Comparison of ENCODE assay signal across 10 cellular contexts in genomic region chr6:144217264-144217663, GRCh38.
DNase-seq lines count a peak whose midpoint lies in the region; ATAC-seq lines count a peak whose summit lies in the region.
"Had no signal": no experiment of that assay in that cellular context is flagged by ENCODE, and none has a peak within 500 bp of the region (broad histone marks: within the 10 kb centered on the region; RNA-seq: fewer than 3 reads in every experiment).

No MANE protein-coding gene starts in this region.

- H3K36me3 ChIP-seq in adipocyte (ENCODE audit: control insufficient read depth, insufficient read depth, low read length, severe bottlenecking), result no peaks in the 10 kb centered on the region
- no peaks in the 10 kb centered on the region for H3K36me3 ChIP-seq in mesenchymal stem cell (ENCODE audit: control insufficient read depth in 1 of 2, insufficient read depth in 2 of 2, low read depth in 1 of 2, low read length in 2 of 2)

- H3K79me1 ChIP-seq in mesenchymal stem cell (replicated peaks; ENCODE audit: low read length, poor library complexity, severe bottlenecking), result no peaks in the 10 kb centered on the region

- no peaks in the 10 kb centered on the region for H3K9me3 Mint-ChIP-seq in stimulated activated naive CD8-positive, alpha-beta T cell treated with anti-CD3 and anti-CD28 coated beads, Interleukin-15, Interleukin-2, amounts not matched to agents 100 ng/mL and 50 ng/mL, for 24 hours

- no peak overlapping the region for H2BK5ac ChIP-seq in mesenchymal stem cell (ENCODE audit: low read depth, low read length, poor library complexity, severe bottlenecking)

- peak overlapping the region; percentile 73 for H4K8ac ChIP-seq in mesenchymal stem cell (ENCODE audit: low read length)

- WGBS in mesenchymal stem cell, result 30% methylated on average over 11 of the region's 11 CpGs

- no peak overlapping the region for H3K14ac ChIP-seq in mesenchymal stem cell (ENCODE audit: low read length in 2 of 2)

- H3K4me3 ChIP-seq in adipocyte (ENCODE audit: low read length), result peak overlapping the region; percentile 78
- H3K4me3 ChIP-seq in mesenchymal stem cell (ENCODE audit: insufficient read depth in 1 of 2, low read depth in 1 of 2, low read length in 2 of 2), result peak overlapping the region in 1 of 2 experiments; percentile 92

- no peak for DNase-seq in stimulated activated naive CD8-positive, alpha-beta T cell treated with anti-CD3 and anti-CD28 coated beads, Interleukin-15, Interleukin-2, amounts not matched to agents 100 U/mL and 50 U/mL, for 24 hours
- DNase-seq in adipocyte (ENCODE audit: low read depth) (peak; percentile 25), mesenchymal stem cell (peak; percentile 80), NCI-H2107 (lab: John Stamatoyannopoulos, UW) (no peak), HK-2 (ENCODE audit: unreplicated experiment) (no peak)
- DNase-seq: erythroblast, NCI-H446 treated with DMSO at 0.1 percent for 48 hours had no signal

- peak overlapping the region; percentile 91 for H3K4me3 Mint-ChIP-seq in stimulated activated naive CD8-positive, alpha-beta T cell treated with anti-CD3 and anti-CD28 coated beads, Interleukin-15, Interleukin-2, amounts not matched to agents 100 ng/mL and 50 ng/mL, for 24 hours

- no peak overlapping the region for H2AK5ac ChIP-seq in mesenchymal stem cell (ENCODE audit: low read length, severe bottlenecking)

- peak overlapping the region in 1 of 2 experiments; percentile 3 for H3K18ac ChIP-seq in mesenchymal stem cell (ENCODE audit: low read depth in 1 of 2, low read length in 2 of 2)

- no peak overlapping the region for H3K23ac ChIP-seq in mesenchymal stem cell (ENCODE audit: low read length in 2 of 2)

- H3K4ac ChIP-seq in mesenchymal stem cell (ENCODE audit: low read depth in 1 of 2, low read length in 2 of 2), result no peak overlapping the region

- H3K27ac Mint-ChIP-seq in stimulated activated naive CD8-positive, alpha-beta T cell treated with anti-CD3 and anti-CD28 coated beads, Interleukin-15, Interleukin-2, amounts not matched to agents 100 ng/mL and 50 ng/mL, for 24 hours, result no peak overlapping the region

- H3K4me1 ChIP-seq in adipocyte (ENCODE audit: control insufficient read depth, insufficient read depth, low read length) (peaks cover 17% of the 10 kb centered on the region), mesenchymal stem cell (ENCODE audit: control insufficient read depth, insufficient read depth, low read depth, low read length) (peaks cover 17% of the 10 kb centered on the region)

- no peak overlapping the region for H4K91ac ChIP-seq in mesenchymal stem cell (ENCODE audit: low read length)

- H3K9ac ChIP-seq in adipocyte (ENCODE audit: low read length) (peak overlapping the region; percentile 87), mesenchymal stem cell (ENCODE audit: low read length) (peak overlapping the region; percentile 91)

- H2BK120ac ChIP-seq in mesenchymal stem cell (ENCODE audit: low read depth, low read length), result no peak overlapping the region

- no peak overlapping the region for H2AFZ ChIP-seq in mesenchymal stem cell (ENCODE audit: low read depth, low read length)

- ATAC-seq in stimulated activated naive CD8-positive, alpha-beta T cell treated with anti-CD3 and anti-CD28 coated beads, Interleukin-15, Interleukin-2, amounts not matched to agents 100 U/mL and 50 U/mL, for 24 hours, result no peak
- no peak for ATAC-seq in HG02588 (IDR thresholded peaks at IDR 0.05; ENCODE audit: unreplicated experiment)
- no peak for ATAC-seq in HG02870 (IDR thresholded peaks at IDR 0.05; ENCODE audit: unreplicated experiment)

- peak overlapping the region in 1 of 2 experiments; percentile 56 for H2BK12ac ChIP-seq in mesenchymal stem cell (ENCODE audit: low read length in 2 of 2)

- peak overlapping the region; percentile 35 for H3K27ac ChIP-seq in mesenchymal stem cell (ENCODE audit: low read length, poor library complexity, severe bottlenecking)

- peak overlapping the region; percentile 20 for H3K4me2 ChIP-seq in mesenchymal stem cell (ENCODE audit: low read length, poor library complexity, severe bottlenecking)

- no peaks in the 10 kb centered on the region for H3K27me3 Mint-ChIP-seq in stimulated activated naive CD8-positive, alpha-beta T cell treated with anti-CD3 and anti-CD28 coated beads, Interleukin-15, Interleukin-2, amounts not matched to agents 100 ng/mL and 50 ng/mL, for 24 hours

- H3K4me1 Mint-ChIP-seq in stimulated activated naive CD8-positive, alpha-beta T cell treated with anti-CD3 and anti-CD28 coated beads, Interleukin-15, Interleukin-2, amounts not matched to agents 100 ng/mL and 50 ng/mL, for 24 hours (ENCODE audit: low read depth), result peaks cover 39% of the 10 kb centered on the region

- H3K27me3 ChIP-seq in adipocyte (replicated peaks; ENCODE audit: control insufficient read depth, insufficient read depth, low read length) (no peaks in the 10 kb centered on the region), mesenchymal stem cell (ENCODE audit: control insufficient read depth in 1 of 2, insufficient read depth in 1 of 2, low read length in 2 of 2) (no peaks in the 10 kb centered on the region)

- H3K36me3 Mint-ChIP-seq in stimulated activated naive CD8-positive, alpha-beta T cell treated with anti-CD3 and anti-CD28 coated beads, Interleukin-15, Interleukin-2, amounts not matched to agents 100 ng/mL and 50 ng/mL, for 24 hours (ENCODE audit: low read depth), result peaks cover 4% of the 10 kb centered on the region

- H3K9me3 ChIP-seq in adipocyte (ENCODE audit: control insufficient read depth, low read length) (peaks cover 7% of the 10 kb centered on the region), mesenchymal stem cell (ENCODE audit: control insufficient read depth, low read length) (peaks cover 8% of the 10 kb centered on the region)

- H2BK15ac ChIP-seq in mesenchymal stem cell (ENCODE audit: low read depth, poor library complexity, severe bottlenecking), result no peak overlapping the region

Comparison
In these comparisons a context has a peak if more than half of its experiments do, and no peak if none do; other contexts are left out.
1. DNase-seq: peak in adipocyte (single experiment) and mesenchymal stem cell (single experiment); none in stimulated activated naive CD8-positive, alpha-beta T cell treated with anti-CD3 and anti-CD28 coated beads, Interleukin-15, Interleukin-2, amounts not matched to agents 100 U/mL and 50 U/mL, for 24 hours (single experiment), NCI-H2107 (single experiment) and HK-2 (single experiment).